In genomic region chr13:33743438-33744368, GRCh38 we compare ENCODE assay signal across 8 cellular contexts.
DNase-seq lines count a peak whose midpoint lies in the region; ATAC-seq, FAIRE-seq and TF ChIP-seq lines count a peak whose summit lies in the region.

No MANE protein-coding gene starts in this region.

- no peaks in the 10 kb centered on the region for H3K9me3 ChIP-seq in SK-N-SH

- no peaks in the 10 kb centered on the region for H3K9me2 ChIP-seq in SK-N-SH

- H3K36me3 ChIP-seq in SK-N-SH (replicated peaks in 1 of 2; ENCODE audit: control insufficient read depth in 1 of 2, insufficient read depth in 2 of 2, low read length in 1 of 2), result no peaks in the 10 kb centered on the region

- peaks cover 0 to 5% of the 10 kb centered on the region in 2 experiments; a peak in 1 of 4 replicates for H3K4me1 ChIP-seq in SK-N-SH (ENCODE audit: control insufficient read depth in 1 of 2, insufficient read depth in 2 of 2, low read depth in 1 of 2, low read length in 1 of 2)

- H3K9ac ChIP-seq in SK-N-SH, result no peak overlapping the region

- POLR2A ChIA-PET in SK-N-SH (lab: Yijun Ruan, JAX), result no interaction called here

- H3K27me3 Mint-ChIP-seq in activated naive CD8-positive, alpha-beta T cell treated with anti-CD3 and anti-CD28 coated beads, Interleukin-2, amount 50 U/mL, for 24 hours, result peaks cover 4% of the 10 kb centered on the region

- H3K27ac ChIP-seq in SK-N-SH (ENCODE audit: low read depth in 2 of 2, low read length in 1 of 2), result no peak overlapping the region

- H3K4me3 ChIP-seq in SK-N-SH (ENCODE audit: low read depth in 2 of 2, low read length in 1 of 2), result no peak overlapping the region

- ATAC-seq in GM21390 (IDR thresholded peaks at IDR 0.05; ENCODE audit: unreplicated experiment), result peak; percentile 76
- ATAC-seq in HG03558 (IDR thresholded peaks at IDR 0.05; ENCODE audit: extremely low read depth, unreplicated experiment), result peak; percentile 69
- ATAC-seq in activated naive CD8-positive, alpha-beta T cell treated with anti-CD3 and anti-CD28 coated beads, Interleukin-2, amount 50 U/mL, for 24 hours, result peak; percentile 65

- peaks cover 29% of the 10 kb centered on the region for H3K4me1 Mint-ChIP-seq in activated naive CD8-positive, alpha-beta T cell treated with anti-CD3 and anti-CD28 coated beads, Interleukin-2, amount 50 U/mL, for 24 hours

- TF ChIP-seq RAD21 in SK-N-SH (IDR thresholded peaks at IDR 0.05; ENCODE audit: low read length), result no peak

- no peaks in the 10 kb centered on the region for H3K9me3 Mint-ChIP-seq in activated naive CD8-positive, alpha-beta T cell treated with anti-CD3 and anti-CD28 coated beads, Interleukin-2, amount 50 U/mL, for 24 hours

- H4K20me1 ChIP-seq in SK-N-SH (ENCODE audit: insufficient read depth), result no peaks in the 10 kb centered on the region

- H3F3A ChIP-seq in SK-N-SH (replicated peaks; ENCODE audit: insufficient read depth), result no peaks in the 10 kb centered on the region

- H3K4me3 Mint-ChIP-seq in activated naive CD8-positive, alpha-beta T cell treated with anti-CD3 and anti-CD28 coated beads, Interleukin-2, amount 50 U/mL, for 24 hours, result no peak overlapping the region

- TF ChIP-seq CTCF in SK-N-SH (IDR thresholded peaks at IDR 0.05), result no peak

- no peak overlapping the region for H3K4me2 ChIP-seq in SK-N-SH

- 80% methylated on average over 6 of the region's 6 CpGs for WGBS in SK-N-SH (ENCODE audit: low lambda C conversion rate)

- CTCF ChIA-PET in SK-N-SH (lab: Yijun Ruan, JAX), result interaction anchor here (0.9 kb wide), 1 partner anchor 20 kb away, joined by 4 read pairs; no protein-coding TSS in a partner anchor

- no peak for DNase-seq in GM12892 (ENCODE audit: insufficient read length)
- DNase-seq in activated naive CD8-positive, alpha-beta T cell treated with anti-CD3 and anti-CD28 coated beads, Interleukin-2, amount 50 U/mL, for 24 hours, result no peak
- DNase-seq in globus pallidus (ENCODE audit: low spot score), result no peak
- no peak for DNase-seq in NCI-H2029 treated with DMSO at 0.1 percent for 48 hours (lab: John Stamatoyannopoulos, UW)
- DNase-seq in OCI-M2 (lab: John Stamatoyannopoulos, UW; ENCODE audit: unreplicated experiment), result no peak
- DNase-seq in SK-N-SH, result no peak

- peak; percentile 88 for FAIRE-seq in GM12892 (lab: Jason Lieb, UNC)

- H3K27ac Mint-ChIP-seq in activated naive CD8-positive, alpha-beta T cell treated with anti-CD3 and anti-CD28 coated beads, Interleukin-2, amount 50 U/mL, for 24 hours, result peak overlapping the region; percentile 54

- H3K36me3 Mint-ChIP-seq in activated naive CD8-positive, alpha-beta T cell treated with anti-CD3 and anti-CD28 coated beads, Interleukin-2, amount 50 U/mL, for 24 hours (ENCODE audit: low read depth), result no peaks in the 10 kb centered on the region

- no peak overlapping the region for H2AFZ ChIP-seq in SK-N-SH (ENCODE audit: low read depth)

- no peaks in the 10 kb centered on the region for H3K27me3 ChIP-seq in SK-N-SH (ENCODE audit: insufficient read depth)

- TF ChIP-seq EP300 in SK-N-SH (IDR thresholded peaks at IDR 0.05; ENCODE audit: borderline replicate concordance in 1 of 2, low read depth in 1 of 2, low read length in 1 of 2), result no peak

- no peaks in the 10 kb centered on the region for H3K79me2 ChIP-seq in SK-N-SH (ENCODE audit: insufficient read depth)

- TF ChIP-seq POLR2A in GM12892 (IDR thresholded peaks at IDR 0.05; ENCODE audit: low read depth, low read length), result peak; percentile 21; the same call in 1 of the 2 replicates

TF ChIP-seq in SK-N-SH, 30 proteins besides CTCF, POLR2A, EP300 and RAD21:
- no peak for TF ChIP-seq MAX (IDR thresholded peaks at IDR 0.05; ENCODE audit: low read depth)
- TF ChIP-seq RXRA (IDR thresholded peaks at IDR 0.05; ENCODE audit: borderline replicate concordance, low read depth), result no peak
- no peak for TF ChIP-seq SMC3 (IDR thresholded peaks at IDR 0.05; ENCODE audit: low read depth, low read length)
- TF ChIP-seq YY1 (IDR thresholded peaks at IDR 0.05; ENCODE audit: low read depth), result no peak
